Comparison of ENCODE assay signal across 22 cellular contexts in genomic region chr11:128595775-128596174, GRCh38.
"Had no signal": no experiment of that assay in that cellular context is flagged by ENCODE, and none has a peak within 500 bp of the region (broad histone marks: within the 10 kb centered on the region; RNA-seq: fewer than 3 reads in every experiment).

No MANE protein-coding gene starts in this region.

- ATAC-seq: esophagus mucosa; gastroesophageal sphincter; left lung; naive thymus-derived CD4-positive, alpha-beta T cell; psoas muscle; sciatic nerve; upper lobe of right lung had no signal

- H3K27me3 Mint-ChIP-seq: stimulated activated naive CD8-positive, alpha-beta T cell treated with anti-CD3 and anti-CD28 coated beads, Interleukin-15, Interleukin-2, amounts not matched to agents 100 ng/mL and 50 ng/mL, for 24 hours had no signal

- H3K9me3 Mint-ChIP-seq: nephron progenitor cell; stimulated activated naive CD8-positive, alpha-beta T cell treated with anti-CD3 and anti-CD28 coated beads, Interleukin-15, Interleukin-2, amounts not matched to agents 100 ng/mL and 50 ng/mL, for 24 hours had no signal

- DNase-seq: central memory CD4-positive, alpha-beta T cell; cortex of kidney; dorsolateral prefrontal cortex; effector CD8-positive, alpha-beta T cell; foreskin fibroblast; glutamatergic neuron; islet precursor cell; left lung; naive thymus-derived CD4-positive, alpha-beta T cell; nephron progenitor cell; psoas muscle; retina; stimulated activated CD4-positive, alpha-beta T cell treated with anti-CD3 and anti-CD28 coated beads, Interleukin-2, amount 100 ng/mL, for 24 hours; tibial artery; upper lobe of right lung had no signal

- H3K9me3 ChIP-seq: gastroesophageal sphincter, left lung, neutrophil, psoas muscle, tibial artery, upper lobe of right lung had no signal

- H3K27ac Mint-ChIP-seq: naive thymus-derived CD4-positive, alpha-beta T cell; stimulated activated naive CD8-positive, alpha-beta T cell treated with anti-CD3 and anti-CD28 coated beads, Interleukin-15, Interleukin-2, amounts not matched to agents 100 ng/mL and 50 ng/mL, for 24 hours had no signal

- H3K27me3 ChIP-seq: left lung, neutrophil, upper lobe of right lung had no signal

- FAIRE-seq: endometrium had no signal

- H3K27ac ChIP-seq: dorsolateral prefrontal cortex, gastroesophageal sphincter, left lung, neutrophil, psoas muscle, tibial artery, upper lobe of right lung had no signal

- H3K4me3 Mint-ChIP-seq: naive thymus-derived CD4-positive, alpha-beta T cell; nephron progenitor cell; stimulated activated naive CD8-positive, alpha-beta T cell treated with anti-CD3 and anti-CD28 coated beads, Interleukin-15, Interleukin-2, amounts not matched to agents 100 ng/mL and 50 ng/mL, for 24 hours had no signal

- H3K4me3 ChIP-seq: dorsolateral prefrontal cortex, gastroesophageal sphincter, left lung, lung, psoas muscle, tibial artery, upper lobe of right lung had no signal

- H3K4me1 ChIP-seq: gastroesophageal sphincter, psoas muscle, tibial artery, upper lobe of right lung had no signal

- H3K36me3 ChIP-seq: gastroesophageal sphincter, left lung, neutrophil, tibial artery, upper lobe of right lung had no signal
